ENCODE assay signal across 8 cellular contexts in genomic region chr15:64096486-64097431, GRCh38. TPM values are rescaled to one million over a fixed set of nuclear protein-coding genes. Genes with fewer than 3 reads are reported as not detected.
A peak's percentile ranks its signal among the peaks of the same experiment; 100 is the strongest.
DNase-seq lines count a peak whose midpoint lies in the region; ATAC-seq lines count a peak whose summit lies in the region.

No MANE protein-coding gene starts in this region.

- H3K36me3 Mint-ChIP-seq in activated T-helper 2 cell treated with anti-CD3 and anti-CD28 coated beads, Interferon-gamma antibody, Interleukin-2, Interleukin-4, amounts not matched to agents 10 μg/mL and 5 μg/mL and 100 μg/mL, durations not matched to agents 14 hours and 24 hours and 36 hours (ENCODE audit: low read depth): peaks cover 21% of the 10 kb centered on the region

- H3K27me3 Mint-ChIP-seq in activated T-helper 2 cell treated with anti-CD3 and anti-CD28 coated beads, Interferon-gamma antibody, Interleukin-2, Interleukin-4, amounts not matched to agents 10 μg/mL and 5 μg/mL and 100 μg/mL, durations not matched to agents 14 hours and 24 hours and 36 hours (ENCODE audit: low read depth): no peaks in the 10 kb centered on the region
- H3K27me3 Mint-ChIP-seq in stimulated activated naive CD8-positive, alpha-beta T cell treated with anti-CD3 and anti-CD28 coated beads, Interleukin-15, amount 100 ng/mL, for 72 hours: no peaks in the 10 kb centered on the region

- H3K27me3 ChIP-seq in HUES48 (ENCODE audit: control insufficient read depth, insufficient read depth, low read length) (no peaks in the 10 kb centered on the region), iPS-18a (ENCODE audit: control insufficient read depth, insufficient read depth, low read length) (no peaks in the 10 kb centered on the region)

- H3K4me3 Mint-ChIP-seq in activated T-helper 2 cell treated with anti-CD3 and anti-CD28 coated beads, Interferon-gamma antibody, Interleukin-2, Interleukin-4, amounts not matched to agents 10 μg/mL and 5 μg/mL and 100 μg/mL, durations not matched to agents 14 hours and 24 hours and 36 hours (ENCODE audit: low read depth): peak overlapping the region; percentile 94
- H3K4me3 Mint-ChIP-seq in stimulated activated naive CD8-positive, alpha-beta T cell treated with anti-CD3 and anti-CD28 coated beads, Interleukin-15, amount 100 ng/mL, for 72 hours: peak overlapping the region; percentile 99 to 100

- no peaks in the 10 kb centered on the region for H3K9me3 Mint-ChIP-seq in activated T-helper 2 cell treated with anti-CD3 and anti-CD28 coated beads, Interferon-gamma antibody, Interleukin-2, Interleukin-4, amounts not matched to agents 10 μg/mL and 5 μg/mL and 100 μg/mL, durations not matched to agents 14 hours and 24 hours and 36 hours
- H3K9me3 Mint-ChIP-seq in stimulated activated naive CD8-positive, alpha-beta T cell treated with anti-CD3 and anti-CD28 coated beads, Interleukin-15, amount 100 ng/mL, for 72 hours: no peaks in the 10 kb centered on the region

- peak overlapping the region; percentile 86 for H3K4me3 ChIP-seq in HUES48 (ENCODE audit: low read depth, low read length)
- peak overlapping the region; percentile 91 for H3K4me3 ChIP-seq in iPS-18a (ENCODE audit: low read length)

- H3K9me3 ChIP-seq in HUES48 (ENCODE audit: control insufficient read depth, insufficient read depth, low read length) (no peaks in the 10 kb centered on the region), iPS-18a (ENCODE audit: control insufficient read depth, low read depth, low read length) (no peaks in the 10 kb centered on the region)

- H3K36me3 ChIP-seq in HUES48 (ENCODE audit: control insufficient read depth, insufficient read depth, low read length): no peaks in the 10 kb centered on the region
- no peaks in the 10 kb centered on the region for H3K36me3 ChIP-seq in iPS-18a (ENCODE audit: control insufficient read depth, low read depth, low read length)

- intact Hi-C loops in activated T-helper 2 cell treated with anti-CD3 and anti-CD28 coated beads, Interferon-gamma antibody, Interleukin-2, Interleukin-4, amounts not matched to agents 10 μg/mL and 5 μg/mL and 100 μg/mL, durations not matched to agents 14 hours and 24 hours and 36 hours (cut with micrococcal nuclease): loop anchor here (10.0 kb wide), 2 partner anchors 258 to 288 kb away; partner anchors contain the start of genes CSNK1G1, PCLAF and TRIP4

- peaks cover 15% of the 10 kb centered on the region for H3K4me1 ChIP-seq in HUES48 (ENCODE audit: control insufficient read depth, insufficient read depth, low read length)
- H3K4me1 ChIP-seq in iPS-18a (ENCODE audit: control insufficient read depth, low read depth, low read length): peaks cover 13% of the 10 kb centered on the region

- H3K4me1 Mint-ChIP-seq in activated T-helper 2 cell treated with anti-CD3 and anti-CD28 coated beads, Interferon-gamma antibody, Interleukin-2, Interleukin-4, amounts not matched to agents 10 μg/mL and 5 μg/mL and 100 μg/mL, durations not matched to agents 14 hours and 24 hours and 36 hours (ENCODE audit: low read depth): peaks cover 40% of the 10 kb centered on the region
- H3K4me1 Mint-ChIP-seq in stimulated activated naive CD8-positive, alpha-beta T cell treated with anti-CD3 and anti-CD28 coated beads, Interleukin-15, amount 100 ng/mL, for 72 hours: peaks cover 61% of the 10 kb centered on the region

- peak overlapping the region; percentile 92 for H3K27ac Mint-ChIP-seq in activated T-helper 2 cell treated with anti-CD3 and anti-CD28 coated beads, Interferon-gamma antibody, Interleukin-2, Interleukin-4, amounts not matched to agents 10 μg/mL and 5 μg/mL and 100 μg/mL, durations not matched to agents 14 hours and 24 hours and 36 hours
- H3K27ac Mint-ChIP-seq in stimulated activated naive CD8-positive, alpha-beta T cell treated with anti-CD3 and anti-CD28 coated beads, Interleukin-15, amount 100 ng/mL, for 72 hours: peak overlapping the region; percentile 83 to 99

- H3K27ac ChIP-seq in HUES48 (ENCODE audit: low read depth, low read length): peak overlapping the region; percentile 70
- H3K27ac ChIP-seq in iPS-18a (ENCODE audit: low read length): no peak overlapping the region

- peak; percentile 32 for DNase-seq in Caki2 (ENCODE audit: low read depth)
- DNase-seq in activated T-helper 2 cell treated with anti-CD3 and anti-CD28 coated beads, Interferon-gamma antibody, Interleukin-2, Interleukin-4, amounts not matched to agents 10 μg/mL and 5 μg/mL and 100 μg/mL, durations not matched to agents 14 hours and 24 hours and 36 hours (ENCODE audit: low spot score): no peak
- no peak for DNase-seq in stimulated activated naive CD8-positive, alpha-beta T cell treated with anti-CD3 and anti-CD28 coated beads, Interleukin-15, amount 100 ng/mL, for 72 hours
- DNase-seq in medulla oblongata (ENCODE audit: extremely low spot score): no peak

- in situ Hi-C loops in Caki2 (cut with HindIII; ENCODE audit: low pct_unique_long_range_greater_than_20kb, low sequenced_read_pairs): no loop called here

- ATAC-seq in stimulated activated naive CD8-positive, alpha-beta T cell treated with anti-CD3 and anti-CD28 coated beads, Interleukin-15, amount 100 ng/mL, for 72 hours: no peak
- ATAC-seq in HG02840 (IDR thresholded peaks at IDR 0.05; ENCODE audit: low FRiP score, unreplicated experiment): no peak
- ATAC-seq in GM21825 (IDR thresholded peaks at IDR 0.05; ENCODE audit: unreplicated experiment): no peak

- no peak overlapping the region; the same call in 1 of the 2 replicates for H3K9ac ChIP-seq in HUES48 (ENCODE audit: low read depth, low read length)
- peak overlapping the region; percentile 75 for H3K9ac ChIP-seq in iPS-18a (ENCODE audit: low read length)

RNA-seq across cellular contexts. Expression of gene SNX1, which starts 1.0 kb away (rescaled TPM):
- 91.5 and 92.0 TPM in 2 replicates for total RNA-seq in Caki2 (2014; rRNA removed; shearing (Covaris generic); ENCODE audit: low replicate concordance)
- total RNA-seq in activated T-helper 2 cell treated with anti-CD3 and anti-CD28 coated beads, Interferon-gamma antibody, Interleukin-2, Interleukin-4, amounts not matched to agents 10 μg/mL and 5 μg/mL and 100 μg/mL, durations not matched to agents 14 hours and 24 hours and 36 hours: 116 and 117 TPM in 2 replicates

RNA-seq across cellular contexts. Expression of gene CIAO2A, which starts 3.1 kb away (rescaled TPM):
- 139 and 184 TPM in 2 replicates for total RNA-seq in Caki2 (2014; rRNA removed; shearing (Covaris generic); ENCODE audit: low replicate concordance)
- 76.1 and 78.3 TPM in 2 replicates for total RNA-seq in activated T-helper 2 cell treated with anti-CD3 and anti-CD28 coated beads, Interferon-gamma antibody, Interleukin-2, Interleukin-4, amounts not matched to agents 10 μg/mL and 5 μg/mL and 100 μg/mL, durations not matched to agents 14 hours and 24 hours and 36 hours

RNA-seq across cellular contexts. Expression of gene DAPK2, which starts 50.5 kb away (rescaled TPM):
- total RNA-seq in Caki2 (2014; rRNA removed; shearing (Covaris generic); ENCODE audit: low replicate concordance): 3.5 and 6.0 TPM in 2 replicates
- 1.9 and 2.0 TPM in 2 replicates for total RNA-seq in activated T-helper 2 cell treated with anti-CD3 and anti-CD28 coated beads, Interferon-gamma antibody, Interleukin-2, Interleukin-4, amounts not matched to agents 10 μg/mL and 5 μg/mL and 100 μg/mL, durations not matched to agents 14 hours and 24 hours and 36 hours

RNA-seq across cellular contexts. Expression of gene SNX22, which starts 54.8 kb away (rescaled TPM):
- total RNA-seq in Caki2 (2014; rRNA removed; shearing (Covaris generic); ENCODE audit: low replicate concordance): 0.81 and 2.0 TPM in 2 replicates
- total RNA-seq in activated T-helper 2 cell treated with anti-CD3 and anti-CD28 coated beads, Interferon-gamma antibody, Interleukin-2, Interleukin-4, amounts not matched to agents 10 μg/mL and 5 μg/mL and 100 μg/mL, durations not matched to agents 14 hours and 24 hours and 36 hours: 0.98 and 1.4 TPM in 2 replicates
